In the genomic region with DNA sequence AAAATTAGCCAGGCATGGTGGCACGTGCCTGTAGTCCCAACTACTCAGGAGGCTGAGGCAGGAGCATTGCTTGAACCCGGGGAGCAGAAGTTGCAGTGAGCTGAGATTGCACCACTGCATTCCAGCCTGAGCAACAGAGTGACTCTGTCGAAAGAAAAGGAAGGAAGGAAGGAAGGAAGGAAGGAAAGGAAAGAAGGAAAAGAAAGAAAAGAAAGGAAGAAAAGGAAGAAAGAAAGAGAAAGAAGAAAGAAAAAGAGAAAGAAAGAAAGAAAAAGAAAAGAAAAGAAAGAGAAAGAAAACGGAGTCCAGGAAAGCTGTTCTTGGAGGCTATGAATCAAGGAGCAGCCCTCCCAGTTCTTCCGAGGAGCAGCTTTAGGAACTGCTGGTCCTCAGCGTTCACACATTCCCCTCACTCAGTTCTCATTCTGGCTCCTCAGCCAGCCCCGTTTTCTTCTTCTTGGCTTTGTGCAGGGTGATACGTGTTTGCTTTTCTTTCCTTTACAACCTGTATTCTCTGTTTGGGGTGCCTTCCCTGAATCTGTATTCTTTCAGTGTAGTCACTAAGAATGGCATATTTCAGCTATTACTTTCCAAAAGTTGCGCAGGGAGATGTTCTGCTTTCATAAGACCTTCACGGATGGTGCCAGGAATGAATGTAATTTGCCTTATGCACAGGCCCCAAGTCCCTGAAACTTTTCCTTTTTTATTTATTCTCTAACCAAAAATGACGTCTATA, we compare ENCODE assay signal across 20 cellular contexts. TPM values are rescaled to one million over a fixed set of nuclear protein-coding genes. Genes with fewer than 3 reads are reported as not detected.
DNase-seq lines count a peak whose midpoint lies in the region; ATAC-seq and TF ChIP-seq lines count a peak whose summit lies in the region.
"Had no signal": no experiment of that assay in that cellular context is flagged by ENCODE, and none has a peak within 500 bp of the region (broad histone marks: within the 10 kb centered on the region; RNA-seq: fewer than 3 reads in every experiment).

No MANE protein-coding gene starts in this region.

- H3K9me3 Mint-ChIP-seq in memory B cell, result no peaks in the 10 kb centered on the region
- H3K9me3 Mint-ChIP-seq in endodermal cell, result no peaks in the 10 kb centered on the region
- H3K9me3 Mint-ChIP-seq: activated CD8-positive, alpha-beta T cell treated with anti-CD3 and anti-CD28 coated beads for 36 hours; H9; T-cell had no signal

- peak overlapping the region; percentile 53 for H3K27ac ChIP-seq in left ventricle myocardium inferior (replicated peaks)
- H3K27ac ChIP-seq in endodermal cell (ENCODE audit: low read depth, low read length), result no peak overlapping the region
- H3K27ac ChIP-seq: A549, Peyer's patch had no signal

- H3K4me1 ChIP-seq in left ventricle myocardium inferior, result peaks cover 33% of the 10 kb centered on the region
- H3K4me1 ChIP-seq in endodermal cell (ENCODE audit: control insufficient read depth, insufficient read depth, low read length), result peaks cover 22% of the 10 kb centered on the region

- DNase-seq in left ventricle myocardium inferior, result no peak
- no peak for DNase-seq in cardiac septum (ENCODE audit: low spot score)
- DNase-seq in T-helper 17 cell, result no peak
- no peak for DNase-seq in memory B cell (ENCODE audit: low spot score in 2 of 2)
- no peak for DNase-seq in endodermal cell
- DNase-seq: activated CD4-positive, alpha-beta T cell treated with anti-CD3 and anti-CD28 coated beads for 1 hour; amniotic stem cell; H9; NCI-H1436 treated with DMSO at 0.1 percent for 48 hours; NCI-H524; NK-92 treated with Interleukin-12 subunit alpha and Interleukin-12 subunit beta, amount 100 ng/mL, for 24 hours; Peyer's patch; SIG-M5; T-cell had no signal

- no peak for ATAC-seq in T-helper 17 cell
- no peak for ATAC-seq in memory B cell (ENCODE audit: low read depth)
- ATAC-seq in HG02973 (IDR thresholded peaks at IDR 0.05; ENCODE audit: unreplicated experiment), result no peak
- no peak for ATAC-seq in GM18505 (IDR thresholded peaks at IDR 0.05; ENCODE audit: unreplicated experiment)
- ATAC-seq in GM18498 (IDR thresholded peaks at IDR 0.05; ENCODE audit: unreplicated experiment), result no peak
- ATAC-seq: A549; activated CD8-positive, alpha-beta T cell treated with anti-CD3 and anti-CD28 coated beads for 36 hours; T-cell had no signal

- H3K36me3 ChIP-seq in left ventricle myocardium inferior, result no peaks in the 10 kb centered on the region
- H3K36me3 ChIP-seq in endodermal cell (ENCODE audit: control insufficient read depth, insufficient read depth, low read length), result no peaks in the 10 kb centered on the region

- H3K36me3 Mint-ChIP-seq in T-helper 17 cell (ENCODE audit: low read depth), result no peaks in the 10 kb centered on the region
- peaks cover 1% of the 10 kb centered on the region for H3K36me3 Mint-ChIP-seq in memory B cell
- H3K36me3 Mint-ChIP-seq in endodermal cell (ENCODE audit: low read depth), result no peaks in the 10 kb centered on the region

- H3K27ac Mint-ChIP-seq in T-helper 17 cell (peak overlapping the region; percentile 70), memory B cell (peak overlapping the region; percentile 73), endodermal cell (no peak overlapping the region)
- H3K27ac Mint-ChIP-seq: activated CD8-positive, alpha-beta T cell treated with anti-CD3 and anti-CD28 coated beads for 36 hours; T-cell had no signal

- 92 to 97% methylated on average over 11 of the region's 11 CpGs for WGBS in endodermal cell (ENCODE audit: insufficient coverage in 1 of 2, insufficient read length in 1 of 2), 2 experiments

- no peaks in the 10 kb centered on the region for H3K9me3 ChIP-seq in left ventricle myocardium inferior (replicated peaks)
- H3K9me3 ChIP-seq in T-helper 17 cell (ENCODE audit: control insufficient read depth, low read length, poor library complexity, severe bottlenecking), result no peaks in the 10 kb centered on the region
- H3K9me3 ChIP-seq in endodermal cell (ENCODE audit: control insufficient read depth, low read length), result no peaks in the 10 kb centered on the region
- H3K9me3 ChIP-seq: A549, Peyer's patch had no signal

- TF ChIP-seq CTCF in left ventricle myocardium inferior (IDR thresholded peaks at IDR 0.05; ENCODE audit: borderline replicate concordance), result no peak
- no peak for TF ChIP-seq CTCF in endodermal cell (conservative IDR thresholded peaks at IDR 0.05)

- H3K4me3 ChIP-seq in left ventricle myocardium inferior (no peak overlapping the region), endodermal cell (ENCODE audit: low read length) (no peak overlapping the region)
- H3K4me3 ChIP-seq: A549, lung, Peyer's patch had no signal

- TF ChIP-seq POLR2A in GM18505 (IDR thresholded peaks at IDR 0.05; ENCODE audit: borderline replicate concordance, extremely low read depth, insufficient read depth, insufficient read length), result no peak

- no peak overlapping the region for H3K9ac ChIP-seq in endodermal cell (ENCODE audit: extremely low read depth, low read length, poor library complexity, severe bottlenecking)

- H3K27me3 ChIP-seq in left ventricle myocardium inferior (ENCODE audit: low read depth) (no peaks in the 10 kb centered on the region), endodermal cell (ENCODE audit: control insufficient read depth, insufficient read depth, low read length, poor library complexity, severe bottlenecking) (peaks cover 87% of the 10 kb centered on the region)
- H3K27me3 ChIP-seq: Peyer's patch had no signal

- intact Hi-C loops in left ventricle myocardium inferior (cut with micrococcal nuclease) (loop anchor here (2.0 kb wide), 1 partner anchor 463 kb away; no protein-coding TSS in a partner anchor), cardiac septum (cut with DNase I) (loop anchor here (2.0 to 10.0 kb wide), 2 partner anchors 463 to 1007 kb away; no protein-coding TSS in a partner anchor)

- H3K27me3 Mint-ChIP-seq in T-helper 17 cell (no peaks in the 10 kb centered on the region), memory B cell (no peaks in the 10 kb centered on the region), endodermal cell (ENCODE audit: insufficient read depth) (peaks cover 97% of the 10 kb centered on the region)
- H3K27me3 Mint-ChIP-seq: activated CD8-positive, alpha-beta T cell treated with anti-CD3 and anti-CD28 coated beads for 36 hours; T-cell had no signal

- H3K4me1 Mint-ChIP-seq in T-helper 17 cell (peaks cover 5% of the 10 kb centered on the region), memory B cell (peaks cover 7% of the 10 kb centered on the region), endodermal cell (peaks cover 24% of the 10 kb centered on the region)

- H3K4me3 Mint-ChIP-seq in T-helper 17 cell (no peak overlapping the region), memory B cell (no peak overlapping the region), endodermal cell (no peak overlapping the region)
- H3K4me3 Mint-ChIP-seq: activated CD8-positive, alpha-beta T cell treated with anti-CD3 and anti-CD28 coated beads for 36 hours; H9; T-cell had no signal

RNA-seq across cellular contexts. Expression of gene FBXL14, which starts 12.2 kb away (rescaled TPM):
- total RNA-seq in left ventricle myocardium inferior (6.8 TPM), cardiac septum (6.9 TPM), T-helper 17 cell (10 to 100 TPM; 26.7 to 30.0 TPM), endodermal cell (10 to 100 TPM in 1 of 2 donors, 1 to 10 TPM in 1; 10.0 to 20.4 TPM)
- polyA plus RNA-seq in endodermal cell (2013, experiment 1 of 2), result 18.1 TPM
- polyA plus RNA-seq in endodermal cell (2013, experiment 2 of 2), result 16.8 TPM

RNA-seq across cellular contexts. Expression of gene WNT5B, which starts 46.9 kb away (rescaled TPM):
- total RNA-seq in left ventricle myocardium inferior (2.1 TPM), cardiac septum (0.43 TPM), T-helper 17 cell (not detected), endodermal cell (1 to 10 TPM in 1 of 2 donors, under 1 TPM in 1; 0.71 to 6.1 TPM)
- polyA plus RNA-seq in endodermal cell (2013, experiment 1 of 2), result 9.0 TPM
- 8.2 TPM for polyA plus RNA-seq in endodermal cell (2013, experiment 2 of 2)
- total RNA-seq: activated CD8-positive, alpha-beta T cell treated with anti-CD3 and anti-CD28 coated beads for 36 hours had no signal
